11 cellular contexts compared by ENCODE assay signal in the genomic region with DNA sequence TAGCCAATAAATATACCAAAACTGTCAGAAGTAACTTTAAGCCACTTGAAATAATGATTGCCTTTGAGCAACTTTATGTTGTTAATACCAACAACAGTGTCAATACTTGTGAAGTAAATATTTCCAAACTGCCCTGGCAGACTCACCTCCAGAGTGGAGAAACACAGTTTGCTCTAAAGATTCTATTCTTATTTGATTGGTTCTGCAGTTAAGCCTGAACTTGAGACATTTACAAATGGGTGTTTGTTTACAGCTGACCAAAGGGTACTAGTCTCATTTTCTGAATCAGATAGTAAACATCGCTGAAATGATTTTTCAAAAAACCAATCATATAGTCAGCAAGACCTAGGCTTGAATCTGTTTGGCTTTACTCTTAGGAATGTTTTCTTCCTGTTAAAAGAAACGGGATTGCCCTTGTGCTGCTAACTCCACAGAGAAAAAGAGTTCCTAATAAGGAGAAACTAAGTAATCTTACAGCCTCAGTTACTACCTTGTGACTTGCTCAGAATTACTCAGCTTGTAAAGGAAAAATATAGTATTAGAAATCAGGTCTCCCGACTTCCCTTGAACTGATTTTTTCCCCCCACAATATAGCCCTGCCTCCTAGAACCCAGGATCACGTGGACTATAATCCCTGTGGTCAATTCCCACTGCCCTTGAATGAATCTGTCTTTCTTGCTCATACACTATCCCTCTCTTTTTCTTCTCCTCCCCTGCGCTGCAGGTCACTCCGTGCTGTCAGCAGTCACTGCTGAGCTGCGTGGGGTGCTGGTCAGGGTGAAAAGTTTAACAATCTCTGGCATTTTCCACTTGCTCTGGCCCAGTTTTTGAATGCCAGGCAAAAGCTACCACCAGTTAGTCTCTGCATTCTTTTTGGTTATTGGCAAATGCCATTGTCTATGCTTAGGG. TPM values are rescaled to one million over a fixed set of nuclear protein-coding genes. Genes with fewer than 3 reads are reported as not detected.
DNase-seq lines count a peak whose midpoint lies in the region; TF ChIP-seq lines count a peak whose summit lies in the region.
"Had no signal": no experiment of that assay in that cellular context is flagged by ENCODE, and none has a peak within 500 bp of the region (broad histone marks: within the 10 kb centered on the region; RNA-seq: fewer than 3 reads in every experiment).

No MANE protein-coding gene starts in this region.

- no peak overlapping the region for H3K27ac Mint-ChIP-seq in activated naive CD4-positive, alpha-beta T cell treated with anti-CD3 and anti-CD28 coated beads, Interleukin-2, amount 10 ng/mL, durations not matched to agents 7 days and 5 days

- no peak for TF ChIP-seq CTCF in cardiac fibroblast (IDR thresholded peaks at IDR 0.05; ENCODE audit: low read depth, low read length)
- no peak for TF ChIP-seq CTCF in sigmoid colon (IDR thresholded peaks at IDR 0.05)

- no peaks in the 10 kb centered on the region for H3K36me3 Mint-ChIP-seq in activated naive CD4-positive, alpha-beta T cell treated with anti-CD3 and anti-CD28 coated beads, Interleukin-2, amount 10 ng/mL, durations not matched to agents 7 days and 5 days

- TF ChIP-seq EP300 in sigmoid colon (IDR thresholded peaks at IDR 0.05) = no peak

- no peaks in the 10 kb centered on the region for H3K9me3 ChIP-seq in sigmoid colon

- 54 to 68% methylated on average over 7 of the region's 7 CpGs for WGBS in sigmoid colon, 2 donors

- no peaks in the 10 kb centered on the region for H3K36me3 ChIP-seq in sigmoid colon

- TF ChIP-seq POLR2A in sigmoid colon (IDR thresholded peaks at IDR 0.05) = no peak

- CTCF ChIA-PET in activated naive CD4-positive, alpha-beta T cell treated with anti-CD3 and anti-CD28 coated beads, Interleukin-2, amount 10 ng/mL, durations not matched to agents 7 days and 5 days (lab: Charles Lee) = interaction anchor here (0.7 to 3.2 kb wide), 11 partner anchors 9 to 332 kb away, joined by 3 to 29 read pairs (median 3); no protein-coding TSS in a partner anchor

- H3K4me1 Mint-ChIP-seq in activated naive CD4-positive, alpha-beta T cell treated with anti-CD3 and anti-CD28 coated beads, Interleukin-2, amount 10 ng/mL, durations not matched to agents 7 days and 5 days = peaks cover 13% of the 10 kb centered on the region

- no peaks in the 10 kb centered on the region for H3K9me3 Mint-ChIP-seq in activated naive CD4-positive, alpha-beta T cell treated with anti-CD3 and anti-CD28 coated beads, Interleukin-2, amount 10 ng/mL, durations not matched to agents 7 days and 5 days

- H3K27me3 ChIP-seq in sigmoid colon = no peaks in the 10 kb centered on the region

- intact Hi-C loops in sigmoid colon (cut with DNase I) = no loop called here

- no peak overlapping the region for H3K4me3 Mint-ChIP-seq in activated naive CD4-positive, alpha-beta T cell treated with anti-CD3 and anti-CD28 coated beads, Interleukin-2, amount 10 ng/mL, durations not matched to agents 7 days and 5 days

- H3K27me3 Mint-ChIP-seq in activated naive CD4-positive, alpha-beta T cell treated with anti-CD3 and anti-CD28 coated beads, Interleukin-2, amount 10 ng/mL, durations not matched to agents 7 days and 5 days = peaks cover 39% of the 10 kb centered on the region

- DNase-seq in EH (ENCODE audit: low read depth) (peak; percentile 80), cardiac fibroblast (ENCODE audit: low read depth in 2 of 2) (peak; percentile 9 to 72), kidney glomerular epithelial cell (lab: John Stamatoyannopoulos, UW) (peak; percentile 44), sigmoid colon (peak; percentile 64), NCI-H2081 treated with DMSO at 0.1 percent for 48 hours (lab: John Stamatoyannopoulos, UW) (no peak), NCI-H2107 (lab: John Stamatoyannopoulos, UW) (no peak), HUDEP-2 (lab: John Stamatoyannopoulos, UW; ENCODE audit: unreplicated experiment in 76 of 76) (no peak)
- no peak for DNase-seq in activated naive CD4-positive, alpha-beta T cell treated with anti-CD3 and anti-CD28 coated beads, Interleukin-2, amount 10 ng/mL, durations not matched to agents 7 days and 5 days
- DNase-seq: COR-L47, NCI-H1436 treated with DMSO at 0.1 percent for 48 hours had no signal

- H3K4me1 ChIP-seq in sigmoid colon = peaks cover 0 to 41% (median 40%) of the 10 kb centered on the region in 4 donors

- no peak overlapping the region for H3K4me3 ChIP-seq in cardiac fibroblast (replicated peaks in 1 of 2; ENCODE audit: low read depth in 2 of 2, low read length in 2 of 2)
- H3K4me3 ChIP-seq in sigmoid colon = no peak overlapping the region

- peak overlapping the region; percentile 70 to 88 (median 76) for H3K27ac ChIP-seq in sigmoid colon

RNA-seq across cellular contexts. Expression of a gene that starts 1.6 kb away (rescaled TPM):
- total RNA-seq in sigmoid colon = 10 to 100 TPM in 2 of 4 donors, 1 to 10 TPM in 2; 6.5 to 31.0 (median 9.5) TPM
- polyA plus RNA-seq in sigmoid colon = 1 to 10 TPM in 1 of 3 donors, under 1 TPM in 1, not detected in 1; 0.50 to 1.2 TPM
- total RNA-seq: dermis microvascular lymphatic vessel endothelial cell had no signal

RNA-seq across cellular contexts. Expression of a gene that starts 32.0 kb away (rescaled TPM):
- total RNA-seq in sigmoid colon = not detected
- not detected for polyA plus RNA-seq in sigmoid colon
- total RNA-seq: dermis microvascular lymphatic vessel endothelial cell had no signal

Comparison
In these comparisons a context has a peak if more than half of its experiments do, and no peak if none do; other contexts are left out.
1. DNase-seq: peak in EH (single experiment), cardiac fibroblast (2 of 2), kidney glomerular epithelial cell (single experiment) and sigmoid colon (single experiment); none in NCI-H2081 treated with DMSO at 0.1 percent for 48 hours (single experiment), NCI-H2107 (single experiment), activated naive CD4-positive, alpha-beta T cell treated with anti-CD3 and anti-CD28 coated beads, Interleukin-2, amount 10 ng/mL, durations not matched to agents 7 days and 5 days (single experiment) and HUDEP-2 (0 of 76).